In genomic region chr20:38152175-38153010, GRCh38 we compare ENCODE assay signal across 10 cellular contexts. TPM values are rescaled to one million over a fixed set of nuclear protein-coding genes. Genes with fewer than 3 reads are reported as not detected.
DNase-seq lines count a peak whose midpoint lies in the region; ATAC-seq, FAIRE-seq and TF ChIP-seq lines count a peak whose summit lies in the region.
"Had no signal": no experiment of that assay in that cellular context is flagged by ENCODE, and none has a peak within 500 bp of the region (broad histone marks: within the 10 kb centered on the region; RNA-seq: fewer than 3 reads in every experiment).

No MANE protein-coding gene starts in this region.

- peaks cover 7% of the 10 kb centered on the region for H3K36me3 Mint-ChIP-seq in mesothelial cell of epicardium

- ATAC-seq in GM21619 (IDR thresholded peaks at IDR 0.05; ENCODE audit: unreplicated experiment) (no peak), GM21737 (IDR thresholded peaks at IDR 0.05; ENCODE audit: unreplicated experiment) (no peak)

- POLR2A ChIA-PET in HEK293 (lab: Yijun Ruan, JAX), result interaction anchor here (1.1 kb wide), 1 partner anchor 12 kb away, joined by 4 read pairs; no protein-coding TSS in a partner anchor

- no peak overlapping the region for H3K27ac ChIP-seq in HEK293 (ENCODE audit: extremely low read depth, low read depth, low read length)
- H3K27ac ChIP-seq: KMS-11 had no signal

- CTCF ChIA-PET in HEK293 (lab: Yijun Ruan, JAX), result interaction anchor here (0.5 to 1.0 kb wide), 4 partner anchors 9 to 48 kb away, joined by 3 to 4 read pairs (median 4); partner anchors contain the start of gene TGM2

- H3K4me1 Mint-ChIP-seq in mesothelial cell of epicardium, result peaks cover 18% of the 10 kb centered on the region

- TF ChIP-seq CTCF in HEK293 (tag by site-specific recombination; IDR thresholded peaks at IDR 0.05) (no peak), mesothelial cell of epicardium (IDR thresholded peaks at IDR 0.05; ENCODE audit: unreplicated experiment) (no peak)

- H3K27me3 Mint-ChIP-seq in mesothelial cell of epicardium (ENCODE audit: low read depth), result no peaks in the 10 kb centered on the region

- no peaks in the 10 kb centered on the region for H3K4me1 ChIP-seq in HEK293 (ENCODE audit: control insufficient read depth, insufficient read depth, low read length)

- no peak overlapping the region for H3K4me3 ChIP-seq in HEK293 (ENCODE audit: low read depth, low read length)

- DNase-seq in GF-D8 (lab: John Stamatoyannopoulos, UW) (peak; percentile 23), RKO (ENCODE audit: low spot score) (peak; percentile 40), dedifferentiated amniotic fluid mesenchymal stem cell (ENCODE audit: extremely low spot score) (peak; percentile 64), mesothelial cell of epicardium (ENCODE audit: low spot score in 2 of 2, unreplicated experiment in 2 of 2) (no peak), urothelium cell line (ENCODE audit: low spot score) (peak; percentile 75)

- peak; percentile 74 for FAIRE-seq in urothelium cell line (lab: Jason Lieb, UNC)
- FAIRE-seq: keratinocyte had no signal

- H3K9me3 ChIP-seq in HEK293 (ENCODE audit: control insufficient read depth, insufficient read depth, low read depth, low read length), result no peaks in the 10 kb centered on the region

- H3K9me3 Mint-ChIP-seq in mesothelial cell of epicardium, result no peaks in the 10 kb centered on the region

- H3K36me3 ChIP-seq in HEK293 (ENCODE audit: control insufficient read depth in 2 of 2, insufficient read depth in 1 of 2, low read length in 2 of 2), result no peaks in the 10 kb centered on the region

- H3K4me3 Mint-ChIP-seq in mesothelial cell of epicardium, result no peak overlapping the region

- H3K27ac Mint-ChIP-seq in mesothelial cell of epicardium, result peak overlapping the region; percentile 91

TF ChIP-seq in HEK293, 187 proteins besides CTCF, POLR2A, EP300 and RAD21:
- TF ChIP-seq SCRT1 (tag by site-specific recombination; IDR thresholded peaks at IDR 0.05; ENCODE audit: borderline replicate concordance) (peak; percentile 42; the same call in 1 of the 2 replicates), ZNF501 (tag by site-specific recombination; IDR thresholded peaks at IDR 0.05) (no peak), ZNF76 (tag by site-specific recombination; IDR thresholded peaks at IDR 0.05; ENCODE audit: borderline replicate concordance, low read depth) (no peak), PBX3 (CRISPR knock-in tag; IDR thresholded peaks at IDR 0.05) (no peak), PRDM1 (tag by site-specific recombination; IDR thresholded peaks at IDR 0.05) (no peak), ZNF433 (tag by site-specific recombination; IDR thresholded peaks at IDR 0.05; ENCODE audit: low read depth) (no peak), SCRT2 (tag by site-specific recombination; IDR thresholded peaks at IDR 0.05) (peak; percentile 78)
TF ChIP-seq in HEK293: peak in this region for 2.

RNA-seq across cellular contexts. Expression of gene TGM2, which starts 12.7 kb away (rescaled TPM):
- total RNA-seq in mesothelial cell of epicardium, result 32.4 to 35.7 TPM (median 35.3 TPM) in 3 replicates

Comparison
In these comparisons a context has a peak if more than half of its experiments do, and no peak if none do; other contexts are left out.
1. DNase-seq: peak in GF-D8 (single experiment), RKO (single experiment), dedifferentiated amniotic fluid mesenchymal stem cell (single experiment) and urothelium cell line (single experiment); none in mesothelial cell of epicardium (0 of 2).